In the genomic region with DNA sequence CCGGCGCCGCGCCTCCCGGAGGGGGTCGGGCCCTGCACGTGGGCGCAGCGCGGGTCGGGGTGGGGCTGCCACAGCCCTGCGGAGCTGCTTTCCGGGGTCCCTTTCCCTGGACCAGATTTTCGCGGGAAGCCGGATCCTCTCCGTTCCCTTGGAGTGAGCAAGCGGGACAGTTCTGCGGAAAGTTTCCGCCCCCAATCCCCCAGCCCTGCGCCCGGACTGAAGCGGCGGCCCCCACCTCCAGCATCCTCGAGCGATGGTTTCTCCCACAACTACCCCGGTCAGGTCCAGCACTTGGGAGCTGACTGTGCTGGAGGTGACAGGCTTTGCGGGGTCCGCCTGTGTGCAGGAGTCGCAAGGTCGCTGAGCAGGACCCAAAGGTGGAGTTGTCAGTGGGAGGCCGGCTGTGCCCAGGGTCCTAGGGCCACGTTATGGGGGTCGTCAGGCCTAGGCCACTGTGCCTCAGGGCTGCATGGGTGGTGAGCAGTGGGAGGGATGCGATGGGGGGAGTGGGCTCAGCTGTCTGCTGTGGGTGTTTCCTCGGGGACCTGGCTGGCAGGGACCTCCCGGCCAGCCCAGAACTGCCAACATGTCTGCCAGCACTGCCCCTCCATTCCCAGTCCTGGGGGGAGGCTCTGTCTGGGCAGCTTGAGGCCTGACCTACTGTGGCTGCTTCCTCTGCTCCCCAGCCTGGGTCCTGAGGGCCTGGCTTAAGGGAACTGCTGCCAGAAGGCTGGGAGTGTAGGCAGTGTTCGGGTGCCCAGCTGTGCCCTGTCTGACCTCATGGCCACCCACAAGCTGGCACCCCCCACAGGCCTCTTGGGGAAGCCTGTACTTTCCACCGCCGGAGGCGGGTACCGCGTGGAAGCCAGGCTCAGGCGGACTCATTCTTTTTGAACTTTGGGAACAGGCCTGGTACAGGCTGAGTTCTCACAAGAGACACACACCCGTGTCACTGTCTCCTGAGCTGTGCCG, we compare ENCODE assay signal across 8 cellular contexts. TPM values are rescaled to one million over a fixed set of nuclear protein-coding genes. Genes with fewer than 3 reads are reported as not detected.
DNase-seq lines count a peak whose midpoint lies in the region; ATAC-seq and TF ChIP-seq lines count a peak whose summit lies in the region.

No MANE protein-coding gene starts in this region.

- no peaks in the 10 kb centered on the region for H3F3A ChIP-seq in neural progenitor cell (ENCODE audit: low read depth)

- peaks cover 47% of the 10 kb centered on the region for H4K20me1 ChIP-seq in neural progenitor cell (ENCODE audit: low read depth)

- H3K4me1 ChIP-seq in neural progenitor cell: peaks cover 32% of the 10 kb centered on the region

- no peaks in the 10 kb centered on the region for H3K36me3 Mint-ChIP-seq in activated T-cell treated with anti-CD3 and anti-CD28 coated beads, Interleukin-2, amount 50 U/mL, for 72 hours (ENCODE audit: insufficient read depth in 2 of 2)
- H3K36me3 Mint-ChIP-seq in neural progenitor cell: peaks cover 2% of the 10 kb centered on the region

- H3K4me2 ChIP-seq in neural progenitor cell: peak overlapping the region; percentile 86

- peak overlapping the region; percentile 62 to 81 for H3K4me3 Mint-ChIP-seq in activated T-cell treated with anti-CD3 and anti-CD28 coated beads, Interleukin-2, amount 50 U/mL, for 72 hours
- H3K4me3 Mint-ChIP-seq in neural progenitor cell: peak overlapping the region; percentile 83

- H2AFZ ChIP-seq in neural progenitor cell (replicated peaks): no peak overlapping the region

- peaks cover 40% of the 10 kb centered on the region for H3K4me1 Mint-ChIP-seq in activated T-cell treated with anti-CD3 and anti-CD28 coated beads, Interleukin-2, amount 50 U/mL, for 72 hours (ENCODE audit: low read depth)
- peaks cover 54% of the 10 kb centered on the region for H3K4me1 Mint-ChIP-seq in neural progenitor cell

- peak overlapping the region; percentile 94 for H3K4me3 ChIP-seq in neural progenitor cell

- no peaks in the 10 kb centered on the region for H3K36me3 ChIP-seq in neural progenitor cell

- no peaks in the 10 kb centered on the region for H3K27me3 ChIP-seq in neural progenitor cell

- no peak overlapping the region for H3K27ac ChIP-seq in neural progenitor cell

- H3K27me3 Mint-ChIP-seq in activated T-cell treated with anti-CD3 and anti-CD28 coated beads, Interleukin-2, amount 50 U/mL, for 72 hours (ENCODE audit: low read depth): no peaks in the 10 kb centered on the region
- H3K27me3 Mint-ChIP-seq in neural progenitor cell (ENCODE audit: insufficient read depth, low read depth): peaks cover 9% of the 10 kb centered on the region

- TF ChIP-seq CTCF in neural progenitor cell (IDR thresholded peaks at IDR 0.05): no peak

- no peak overlapping the region for H3K27ac Mint-ChIP-seq in activated T-cell treated with anti-CD3 and anti-CD28 coated beads, Interleukin-2, amount 50 U/mL, for 72 hours
- H3K27ac Mint-ChIP-seq in neural progenitor cell: no peak overlapping the region

- no peaks in the 10 kb centered on the region for H3K9me3 Mint-ChIP-seq in activated T-cell treated with anti-CD3 and anti-CD28 coated beads, Interleukin-2, amount 50 U/mL, for 72 hours
- H3K9me3 Mint-ChIP-seq in neural progenitor cell: no peaks in the 10 kb centered on the region

- H3K9ac ChIP-seq in neural progenitor cell: no peak overlapping the region

- H3K9me3 ChIP-seq in neural progenitor cell (ENCODE audit: low read depth): no peaks in the 10 kb centered on the region

- peak; percentile 93 for DNase-seq in CD1c-positive myeloid dendritic cell (ENCODE audit: extremely low spot score)
- DNase-seq in HuH-7 (ENCODE audit: low spot score): peak; percentile 52
- DNase-seq in activated T-cell treated with anti-CD3 and anti-CD28 coated beads, Interleukin-2, amount 50 U/mL, for 72 hours: peak; percentile 21 to 37
- peak; percentile 26 for DNase-seq in germinal center (ENCODE audit: low spot score)
- DNase-seq in neural progenitor cell (ENCODE audit: low spot score): no peak
- DNase-seq in DMS79 treated with DMSO at 0.1 percent for 48 hours (lab: John Stamatoyannopoulos, UW): no peak

- peak; percentile 14 for ATAC-seq in GM19463 (IDR thresholded peaks at IDR 0.05; ENCODE audit: unreplicated experiment)
- ATAC-seq in activated T-cell treated with anti-CD3 and anti-CD28 coated beads, Interleukin-2, amount 50 U/mL, for 72 hours (replicated peaks in 1 of 2): peak; percentile 14 to 19
- no peak for ATAC-seq in GM18873 (IDR thresholded peaks at IDR 0.05; ENCODE audit: low FRiP score, unreplicated experiment)

- H3K79me2 ChIP-seq in neural progenitor cell (ENCODE audit: low read depth): peaks cover 59% of the 10 kb centered on the region

RNA-seq across cellular contexts. Expression of a gene that starts 0.7 kb away (rescaled TPM):
- total RNA-seq in activated T-cell treated with anti-CD3 and anti-CD28 coated beads, Interleukin-2, amount 50 U/mL, for 72 hours: 10 to 100 TPM; 10.9 to 12.1 TPM
- 13.0 and 17.9 TPM in 2 replicates for total RNA-seq in neural progenitor cell (ENCODE audit: low replicate concordance)

RNA-seq across cellular contexts. Expression of a gene that starts 52.4 kb away (rescaled TPM):
- total RNA-seq in activated T-cell treated with anti-CD3 and anti-CD28 coated beads, Interleukin-2, amount 50 U/mL, for 72 hours: 10 to 100 TPM; 33.9 to 37.7 TPM
- 18.6 and 20.7 TPM in 2 replicates for total RNA-seq in neural progenitor cell (ENCODE audit: low replicate concordance)

Comparison
In these comparisons a context has a peak if more than half of its experiments do, and no peak if none do; other contexts are left out.
1. DNase-seq: peak in CD1c-positive myeloid dendritic cell (single experiment), HuH-7 (single experiment), activated T-cell treated with anti-CD3 and anti-CD28 coated beads, Interleukin-2, amount 50 U/mL, for 72 hours (2 of 2) and germinal center (single experiment); none in neural progenitor cell (single experiment) and DMS79 treated with DMSO at 0.1 percent for 48 hours (single experiment).